ENCODE assay signal across 1 cellular context in genomic region chr20:57435498-57436222, GRCh38.
A peak's percentile ranks its signal among the peaks of the same experiment; 100 is the strongest.
TF ChIP-seq lines count a peak whose summit lies in the region.

No MANE protein-coding gene starts in this region.

TF ChIP-seq in HepG2, 621 proteins besides CTCF, POLR2A, EP300 and RAD21 (continued from another document and continues in another):
- TF ChIP-seq, protein P1, sequence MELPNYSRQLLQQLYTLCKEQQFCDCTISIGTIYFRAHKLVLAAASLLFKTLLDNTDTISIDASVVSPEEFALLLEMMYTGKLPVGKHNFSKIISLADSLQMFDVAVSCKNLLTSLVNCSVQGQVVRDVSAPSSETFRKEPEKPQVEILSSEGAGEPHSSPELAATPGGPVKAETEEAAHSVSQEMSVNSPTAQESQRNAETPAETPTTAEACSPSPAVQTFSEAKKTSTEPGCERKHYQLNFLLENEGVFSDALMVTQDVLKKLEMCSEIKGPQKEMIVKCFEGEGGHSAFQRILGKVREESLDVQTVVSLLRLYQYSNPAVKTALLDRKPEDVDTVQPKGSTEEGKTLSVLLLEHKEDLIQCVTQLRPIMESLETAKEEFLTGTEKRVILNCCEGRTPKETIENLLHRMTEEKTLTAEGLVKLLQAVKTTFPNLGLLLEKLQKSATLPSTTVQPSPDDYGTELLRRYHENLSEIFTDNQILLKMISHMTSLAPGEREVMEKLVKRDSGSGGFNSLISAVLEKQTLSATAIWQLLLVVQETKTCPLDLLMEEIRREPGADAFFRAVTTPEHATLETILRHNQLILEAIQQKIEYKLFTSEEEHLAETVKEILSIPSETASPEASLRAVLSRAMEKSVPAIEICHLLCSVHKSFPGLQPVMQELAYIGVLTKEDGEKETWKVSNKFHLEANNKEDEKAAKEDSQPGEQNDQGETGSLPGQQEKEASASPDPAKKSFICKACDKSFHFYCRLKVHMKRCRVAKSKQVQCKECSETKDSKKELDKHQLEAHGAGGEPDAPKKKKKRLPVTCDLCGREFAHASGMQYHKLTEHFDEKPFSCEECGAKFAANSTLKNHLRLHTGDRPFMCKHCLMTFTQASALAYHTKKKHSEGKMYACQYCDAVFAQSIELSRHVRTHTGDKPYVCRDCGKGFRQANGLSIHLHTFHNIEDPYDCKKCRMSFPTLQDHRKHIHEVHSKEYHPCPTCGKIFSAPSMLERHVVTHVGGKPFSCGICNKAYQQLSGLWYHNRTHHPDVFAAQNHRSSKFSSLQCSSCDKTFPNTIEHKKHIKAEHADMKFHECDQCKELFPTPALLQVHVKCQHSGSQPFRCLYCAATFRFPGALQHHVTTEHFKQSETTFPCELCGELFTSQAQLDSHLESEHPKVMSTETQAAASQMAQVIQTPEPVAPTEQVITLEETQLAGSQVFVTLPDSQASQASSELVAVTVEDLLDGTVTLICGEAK (IDR thresholded peaks at IDR 0.05) = no peak
- TF ChIP-seq, protein P1 (CRISPR knock-in tag; IDR thresholded peaks at IDR 0.05) = peak; percentile 34; the same call in 1 of the 2 replicates
- no peak for TF ChIP-seq ZNF337 (CRISPR knock-in tag; IDR thresholded peaks at IDR 0.05; ENCODE audit: borderline replicate concordance, low read depth)
- no peak for TF ChIP-seq POLR2AphosphoS5 (IDR thresholded peaks at IDR 0.05; ENCODE audit: low read depth, low read length)
- TF ChIP-seq, protein P2, sequence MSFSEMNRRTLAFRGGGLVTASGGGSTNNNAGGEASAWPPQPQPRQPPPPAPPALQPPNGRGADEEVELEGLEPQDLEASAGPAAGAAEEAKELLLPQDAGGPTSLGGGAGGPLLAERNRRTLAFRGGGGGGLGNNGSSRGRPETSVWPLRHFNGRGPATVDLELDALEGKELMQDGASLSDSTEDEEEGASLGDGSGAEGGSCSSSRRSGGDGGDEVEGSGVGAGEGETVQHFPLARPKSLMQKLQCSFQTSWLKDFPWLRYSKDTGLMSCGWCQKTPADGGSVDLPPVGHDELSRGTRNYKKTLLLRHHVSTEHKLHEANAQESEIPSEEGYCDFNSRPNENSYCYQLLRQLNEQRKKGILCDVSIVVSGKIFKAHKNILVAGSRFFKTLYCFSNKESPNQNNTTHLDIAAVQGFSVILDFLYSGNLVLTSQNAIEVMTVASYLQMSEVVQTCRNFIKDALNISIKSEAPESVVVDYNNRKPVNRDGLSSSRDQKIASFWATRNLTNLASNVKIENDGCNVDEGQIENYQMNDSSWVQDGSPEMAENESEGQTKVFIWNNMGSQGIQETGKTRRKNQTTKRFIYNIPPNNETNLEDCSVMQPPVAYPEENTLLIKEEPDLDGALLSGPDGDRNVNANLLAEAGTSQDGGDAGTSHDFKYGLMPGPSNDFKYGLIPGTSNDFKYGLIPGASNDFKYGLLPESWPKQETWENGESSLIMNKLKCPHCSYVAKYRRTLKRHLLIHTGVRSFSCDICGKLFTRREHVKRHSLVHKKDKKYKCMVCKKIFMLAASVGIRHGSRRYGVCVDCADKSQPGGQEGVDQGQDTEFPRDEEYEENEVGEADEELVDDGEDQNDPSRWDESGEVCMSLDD (CRISPR knock-in tag; IDR thresholded peaks at IDR 0.05; ENCODE audit: borderline replicate concordance) = peak; percentile 47; the same call in 1 of the 2 replicates
- peak; percentile 74 for TF ChIP-seq ATF2 (CRISPR knock-in tag; IDR thresholded peaks at IDR 0.05)
- TF ChIP-seq, protein P3, sequence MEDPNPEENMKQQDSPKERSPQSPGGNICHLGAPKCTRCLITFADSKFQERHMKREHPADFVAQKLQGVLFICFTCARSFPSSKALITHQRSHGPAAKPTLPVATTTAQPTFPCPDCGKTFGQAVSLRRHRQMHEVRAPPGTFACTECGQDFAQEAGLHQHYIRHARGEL (CRISPR knock-in tag; IDR thresholded peaks at IDR 0.05) = no peak
- no peak for TF ChIP-seq ZNF296 (CRISPR knock-in tag; conservative IDR thresholded peaks at IDR 0.05)
- no peak for TF ChIP-seq ZNF562 (CRISPR knock-in tag; IDR thresholded peaks at IDR 0.05; ENCODE audit: borderline replicate concordance)
- no peak for TF ChIP-seq FOXM1 (CRISPR knock-in tag; IDR thresholded peaks at IDR 0.05)
- TF ChIP-seq ZNF646 (CRISPR knock-in tag; IDR thresholded peaks at IDR 0.05) = 0 out of 2 replicates have a peak, but pooled peaks have one; percentile 15
- no peak for TF ChIP-seq REXO4 (CRISPR knock-in tag; IDR thresholded peaks at IDR 0.05; ENCODE audit: borderline replicate concordance)
- no peak for TF ChIP-seq ZC3H13 (CRISPR knock-in tag; IDR thresholded peaks at IDR 0.05)
- peak; percentile 41; the same call in 1 of the 2 replicates for TF ChIP-seq THRA (CRISPR knock-in tag; IDR thresholded peaks at IDR 0.05; ENCODE audit: borderline replicate concordance)
- TF ChIP-seq CCDC6 (CRISPR knock-in tag; IDR thresholded peaks at IDR 0.05) = no peak
- TF ChIP-seq TSC22D2 (CRISPR knock-in tag; IDR thresholded peaks at IDR 0.05; ENCODE audit: borderline replicate concordance) = no peak
- peak; percentile 50; the same call in 1 of the 2 replicates for TF ChIP-seq TBX3 (IDR thresholded peaks at IDR 0.05; ENCODE audit: borderline replicate concordance)
- TF ChIP-seq TRIM22 (IDR thresholded peaks at IDR 0.05) = no peak
